ENCODE assay signal across 21 cellular contexts in genomic region chr16:88820335-88821025, GRCh38.
"Had no signal": no experiment of that assay in that cellular context is flagged by ENCODE, and none has a peak within 500 bp of the region (broad histone marks: within the 10 kb centered on the region; RNA-seq: fewer than 3 reads in every experiment).

No MANE protein-coding gene starts in this region.

- DNase-seq: heart right ventricle; islet precursor cell; left ventricle myocardium inferior; mesendoderm; naive thymus-derived CD8-positive, alpha-beta T cell; ovary; right lobe of liver; small intestine; spleen; stimulated activated CD4-positive, alpha-beta T cell treated with anti-CD3 and anti-CD28 coated beads, Interleukin-4, amount 100 ng/mL, for 24 hours; stimulated activated naive CD4-positive, alpha-beta T cell; tibial artery; trophoblast cell; upper lobe of right lung had no signal

- H3K4me1 ChIP-seq: heart right ventricle, left ventricle myocardium inferior, right atrium auricular region, right lobe of liver, tibial artery, upper lobe of right lung had no signal

- H3K4me2 ChIP-seq: hepatocyte had no signal

- H3K27me3 ChIP-seq: heart right ventricle, hepatocyte, neutrophil, ovary, right atrium auricular region, right lobe of liver, spleen, suprapubic skin, tibial artery, upper lobe of right lung had no signal

- H3K36me3 ChIP-seq: ovary had no signal

- H3K4me3 ChIP-seq: heart right ventricle, hepatocyte, left ventricle myocardium inferior, lung, ovary, right atrium auricular region, right lobe of liver, spleen, suprapubic skin, thoracic aorta, tibial artery, upper lobe of right lung had no signal

- H3K27ac ChIP-seq: heart right ventricle, hepatocyte, left ventricle myocardium inferior, neutrophil, ovary, right atrium auricular region, right lobe of liver, spleen, suprapubic skin, thoracic aorta, tibial artery, upper lobe of right lung had no signal

- H2AFZ ChIP-seq: hepatocyte had no signal

- H3K9me3 ChIP-seq: heart right ventricle, left ventricle myocardium inferior, neutrophil, ovary, right atrium auricular region, right lobe of liver, spleen, suprapubic skin, thoracic aorta, tibial artery, upper lobe of right lung had no signal

- ATAC-seq: heart right ventricle; naive thymus-derived CD8-positive, alpha-beta T cell; stimulated activated effector memory CD8-positive, alpha-beta T cell treated with anti-CD3 and anti-CD28 coated beads, Interleukin-12 subunit alpha, Interleukin-12 subunit beta, amount 100 ng/mL, for 72 hours; upper lobe of right lung had no signal

- H3K79me2 ChIP-seq: hepatocyte had no signal
